Comparison of ENCODE assay signal across 1 cellular context in the genomic region with DNA sequence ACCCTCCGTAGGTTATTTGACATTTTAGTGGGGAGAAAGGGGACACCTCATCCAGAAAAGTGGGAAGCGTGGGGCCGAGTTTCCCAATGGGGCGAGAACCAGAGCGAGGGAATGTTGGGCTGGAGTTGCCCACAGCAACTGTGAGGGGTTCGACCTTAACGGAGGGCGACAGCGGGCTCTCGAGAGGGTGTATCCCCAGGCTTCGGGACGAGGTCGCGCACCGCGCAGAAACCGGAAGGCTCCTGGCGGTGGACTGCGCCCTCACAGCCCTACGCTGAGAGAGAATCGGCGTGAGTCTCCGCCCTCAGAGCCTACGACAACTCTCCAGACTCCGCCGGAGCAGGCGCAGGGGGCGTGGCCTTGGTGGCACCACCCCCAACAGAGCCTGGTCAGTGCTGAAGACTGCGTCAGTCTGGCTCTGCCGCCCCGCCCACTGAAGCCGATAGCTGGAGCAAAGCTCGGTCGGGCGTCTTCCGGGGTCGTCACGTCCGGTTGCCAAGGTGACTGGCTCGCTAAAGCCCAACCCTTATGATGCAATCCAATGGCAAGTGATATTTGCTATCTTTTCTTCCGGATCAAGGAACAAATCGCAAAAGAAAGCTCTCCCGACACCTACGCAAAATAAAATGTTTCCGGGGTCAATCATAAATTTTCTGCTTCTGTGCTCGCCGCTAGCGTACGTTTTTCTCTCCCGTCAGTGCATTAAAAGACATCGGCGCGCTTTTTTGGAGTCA.
TF ChIP-seq lines count a peak whose summit lies in the region.

A gene with protein sequence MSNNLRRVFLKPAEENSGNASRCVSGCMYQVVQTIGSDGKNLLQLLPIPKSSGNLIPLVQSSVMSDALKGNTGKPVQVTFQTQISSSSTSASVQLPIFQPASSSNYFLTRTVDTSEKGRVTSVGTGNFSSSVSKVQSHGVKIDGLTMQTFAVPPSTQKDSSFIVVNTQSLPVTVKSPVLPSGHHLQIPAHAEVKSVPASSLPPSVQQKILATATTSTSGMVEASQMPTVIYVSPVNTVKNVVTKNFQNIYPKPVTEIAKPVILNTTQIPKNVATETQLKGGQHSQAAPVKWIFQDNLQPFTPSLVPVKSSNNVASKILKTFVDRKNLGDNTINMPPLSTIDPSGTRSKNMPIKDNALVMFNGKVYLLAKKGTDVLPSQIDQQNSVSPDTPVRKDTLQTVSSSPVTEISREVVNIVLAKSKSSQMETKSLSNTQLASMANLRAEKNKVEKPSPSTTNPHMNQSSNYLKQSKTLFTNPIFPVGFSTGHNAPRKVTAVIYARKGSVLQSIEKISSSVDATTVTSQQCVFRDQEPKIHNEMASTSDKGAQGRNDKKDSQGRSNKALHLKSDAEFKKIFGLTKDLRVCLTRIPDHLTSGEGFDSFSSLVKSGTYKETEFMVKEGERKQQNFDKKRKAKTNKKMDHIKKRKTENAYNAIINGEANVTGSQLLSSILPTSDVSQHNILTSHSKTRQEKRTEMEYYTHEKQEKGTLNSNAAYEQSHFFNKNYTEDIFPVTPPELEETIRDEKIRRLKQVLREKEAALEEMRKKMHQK (minus strand): TSS at position 257 of the 734 bp plus-strand sequence. CDS start 234 bp downstream, at position 23.

TF ChIP-seq in GM12878, 131 proteins besides CTCF, POLR2A, EP300 and RAD21 (continued from another document):
- peak; percentile 17; the same call in 1 of the 2 replicates for TF ChIP-seq RFX5 (IDR thresholded peaks at IDR 0.05; ENCODE audit: low read depth, low read length)
- TF ChIP-seq CREB1 (IDR thresholded peaks at IDR 0.05; ENCODE audit: low read depth), result peak; percentile 97
- TF ChIP-seq JUND (IDR thresholded peaks at IDR 0.05; ENCODE audit: low read depth, low read length), result 0 out of 2 replicates have a peak, but pooled peaks have one; percentile 23
- peak; percentile 98; the same call in 1 of the 2 replicates for TF ChIP-seq PML (IDR thresholded peaks at IDR 0.05; ENCODE audit: low read length)
- peak; percentile 94 for TF ChIP-seq KLF5 (IDR thresholded peaks at IDR 0.05; ENCODE audit: partially characterized antibody)
- no peak for TF ChIP-seq MYC (IDR thresholded peaks at IDR 0.05; ENCODE audit: insufficient read depth, insufficient read length, insufficient replicate concordance, low read length, severe bottlenecking)
- TF ChIP-seq NFYA (IDR thresholded peaks at IDR 0.05; ENCODE audit: borderline replicate concordance, low read depth, low read length), result peak; percentile 64; the same call in 1 of the 2 replicates
- TF ChIP-seq BRCA1 (IDR thresholded peaks at IDR 0.05; ENCODE audit: low read depth, low read length), result 0 out of 2 replicates have a peak, but pooled peaks have one; percentile 6
- TF ChIP-seq TAF1 (IDR thresholded peaks at IDR 0.05; ENCODE audit: borderline replicate concordance, low read depth, low read length), result peak; percentile 90
- peak; percentile 99 for TF ChIP-seq GABPA (IDR thresholded peaks at IDR 0.05; ENCODE audit: low read depth)
- 0 out of 2 replicates have a peak, but pooled peaks have one; percentile 37 for TF ChIP-seq ZNF24 (IDR thresholded peaks at IDR 0.05)
- TF ChIP-seq, protein P1, sequence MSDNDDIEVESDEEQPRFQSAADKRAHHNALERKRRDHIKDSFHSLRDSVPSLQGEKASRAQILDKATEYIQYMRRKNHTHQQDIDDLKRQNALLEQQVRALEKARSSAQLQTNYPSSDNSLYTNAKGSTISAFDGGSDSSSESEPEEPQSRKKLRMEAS (IDR thresholded peaks at IDR 0.05; ENCODE audit: low read depth, low read length), result peak; percentile 65
- peak; percentile 79 for TF ChIP-seq SP1 (IDR thresholded peaks at IDR 0.05; ENCODE audit: low read depth, low read length)
- TF ChIP-seq POLR2AphosphoS2 (IDR thresholded peaks at IDR 0.05; ENCODE audit: low read depth, low read length), result peak; percentile 95
